ENCODE assay signal across 20 cellular contexts in genomic region chr12:119318811-119319210, GRCh38. TPM values are rescaled to one million over a fixed set of nuclear protein-coding genes. Genes with fewer than 3 reads are reported as not detected.
"Had no signal": no experiment of that assay in that cellular context is flagged by ENCODE, and none has a peak within 500 bp of the region (broad histone marks: within the 10 kb centered on the region; RNA-seq: fewer than 3 reads in every experiment).

No MANE protein-coding gene starts in this region.

- FAIRE-seq: RCC 7860 had no signal

- H3K4me3 ChIP-seq: SJCRH30 had no signal

- H3K9me3 ChIP-seq: SJCRH30 had no signal

- H3K27me3 ChIP-seq: SJCRH30 had no signal

- H3K4me1 ChIP-seq: SJCRH30 had no signal

- H3K27ac ChIP-seq: SJCRH30 had no signal

- H3K36me3 ChIP-seq: SJCRH30 had no signal

- DNase-seq: KBM-7, NCI-H1092 treated with DMSO at 0.1 percent for 48 hours, NCI-H1436, NCI-H187, NCI-H2029, NCI-H2081 treated with DMSO at 0.1 percent for 48 hours, NCI-H2171, NCI-H345, NCI-H446 treated with DMSO at 0.1 percent for 48 hours, NCI-H510A treated with DMSO at 0.1 percent for 48 hours, NCI-H69, NCI-H774, RPMI8226, SHP77 treated with DMSO at 0.1 percent for 48 hours, SJCRH30 had no signal

- ATAC-seq: SK-N-SH treated with all-trans-retinoic acid at 6 μM for 48 hours had no signal

RNA-seq across cellular contexts. Expression of gene CCDC60, which starts 15.7 kb away (rescaled TPM):
- total RNA-seq: HT1080, LHCN-M2, MCF 10A had no signal
